8 cellular contexts compared by ENCODE assay signal in genomic region chr7:76626989-76627642, GRCh38. TPM values are rescaled to one million over a fixed set of nuclear protein-coding genes. Genes with fewer than 3 reads are reported as not detected.
DNase-seq lines count a peak whose midpoint lies in the region; ATAC-seq, FAIRE-seq and TF ChIP-seq lines count a peak whose summit lies in the region.
"Not testable (repeated sequence)": the region's sequence is repeated elsewhere in the genome, so short reads cannot be mapped to it uniquely, and the experiment has no call there.

TSS of gene POMZP3 (minus strand) at chr7:76627279. CDS start at chr7:76626064, 1,215 bp downstream.

- H2BK12ac ChIP-seq in H1 (ENCODE audit: low read depth, low read length): not testable (repeated sequence)

- not testable (repeated sequence) for H3K79me2 ChIP-seq in OCI-LY1 (ENCODE audit: insufficient read depth, low read length); H1 (ENCODE audit: control insufficient read depth in 1 of 2, insufficient read depth in 2 of 2, low read length in 2 of 2)

- not testable (repeated sequence) for H3K14ac ChIP-seq in H1 (ENCODE audit: insufficient read length)

- peak within 1 kb of the TSS; percentile 85; the same call in 1 of the 2 replicates for H4K8ac ChIP-seq in H1 (ENCODE audit: extremely low read depth, insufficient read depth, low read length)

- H3K23me2 ChIP-seq in H1 (ENCODE audit: low read depth, low read length): not testable (repeated sequence)

- not testable (repeated sequence) for FAIRE-seq in H1 (lab: Jason Lieb, UNC)

- peaks cover 0 to 10% (median 5%) of the 10 kb centered on the region in 11 experiments; a peak in 9 of 22 replicates for H3K36me3 ChIP-seq in BLaER1 treated with 17β-estradiol and CSF1 and Interleukin-3, amounts not matched to agents 10 nM and 100 nM
- not testable (repeated sequence) for H3K36me3 ChIP-seq in OCI-LY1 (ENCODE audit: insufficient read depth, low read length); H1 (ENCODE audit: control insufficient read depth in 2 of 4, insufficient read depth in 4 of 4, low read length in 3 of 4)

- H3K23ac ChIP-seq in H1 (ENCODE audit: insufficient read length): not testable (repeated sequence)

- not testable (repeated sequence) for TF ChIP-seq CTCF in OCI-LY1 (IDR thresholded peaks at IDR 0.05; ENCODE audit: low read length); H1 (IDR thresholded peaks at IDR 0.05; ENCODE audit: control extremely low read depth in 1 of 3, insufficient read depth in 1 of 3, low read depth in 1 of 3, low read length in 3 of 3); lower leg skin (IDR thresholded peaks at IDR 0.05)

- not testable (repeated sequence) for H2BK15ac ChIP-seq in H1 (ENCODE audit: low read length)

- H3K9me2 ChIP-seq in OCI-LY1 (ENCODE audit: low read depth, low read length): not testable (repeated sequence)

- H3K4ac ChIP-seq in H1 (replicated peaks; ENCODE audit: insufficient read length, low read depth, low read length): not testable (repeated sequence)

- H2BK120ac ChIP-seq in H1 (replicated peaks; ENCODE audit: low read depth, low read length): not testable (repeated sequence)

- POLR2A ChIA-PET in H1 (lab: Charles Lee; ENCODE audit: partially characterized antibody): interaction anchor here (0.7 kb wide), 1 partner anchor 1585 kb away, joined by 3 read pairs; no protein-coding TSS in a partner anchor

- not testable (repeated sequence) for H3F3A ChIP-seq in OCI-LY1 (ENCODE audit: insufficient read depth, low read length)

- CTCF ChIA-PET in H1 (lab: Charles Lee; ENCODE audit: partially characterized antibody): not testable (repeated sequence)

- not testable (repeated sequence) for H2AFZ ChIP-seq in OCI-LY1 (ENCODE audit: low read length); H1 (ENCODE audit: low read length)

- H3K4me3 ChIP-seq in BLaER1 treated with 17β-estradiol and CSF1 and Interleukin-3, amounts not matched to agents 10 nM and 100 nM: peak within 1 kb of the TSS; percentile 56 to 74 (median 65)
- peak within 1 kb of the TSS; percentile 69 for H3K4me3 ChIP-seq in OCI-LY1 (ENCODE audit: low read depth, low read length, poor library complexity, severe bottlenecking)
- H3K4me3 ChIP-seq in H1 (ENCODE audit: extremely low read depth in 1 of 4, insufficient read depth in 2 of 4, low read depth in 3 of 4, low read length in 4 of 4): peak within 1 kb of the TSS; percentile 49 to 84 (median 61)
- peak within 1 kb of the TSS; percentile 50 for H3K4me3 ChIP-seq in lower leg skin (ENCODE audit: low read depth, poor library complexity, severe bottlenecking)

- TF ChIP-seq POLR2A in H1 (IDR thresholded peaks at IDR 0.05; ENCODE audit: control extremely low read depth in 1 of 2, low read depth in 2 of 2, low read length in 2 of 2): peak in 1 of 2 experiments; percentile 67; a peak in 1 of 3 replicates
- TF ChIP-seq POLR2A in lower leg skin (IDR thresholded peaks at IDR 0.05): not testable (repeated sequence)

- intact Hi-C loops in lower leg skin (cut with DNase I; ENCODE audit: low total_unique reads): not testable (repeated sequence)

- not testable (repeated sequence) for H2AK5ac ChIP-seq in H1 (ENCODE audit: low read depth, low read length)

- H3K79me1 ChIP-seq in H1 (ENCODE audit: low read depth, low read length): not testable (repeated sequence)

- not testable (repeated sequence) for H3K56ac ChIP-seq in H1 (replicated peaks; ENCODE audit: insufficient read length, low read depth, low read length)

- WGBS in H1 (ENCODE audit: extremely low coverage in 1 of 2, insufficient coverage in 1 of 2, insufficient read length in 1 of 2, insufficient replicate concordance in 2 of 2, low coverage in 1 of 2, low lambda C conversion rate in 2 of 2, missing lambda C conversion rate in 1 of 2), 2 experiments: no CpG with 5 or more reads among the region's 78 CpGs
- 0% methylated on average over 4 of the region's 78 CpGs; no CpG with 5 or more reads in 1 of the 2 donors for WGBS in lower leg skin, 2 donors

- not testable (repeated sequence) for H2BK20ac ChIP-seq in H1 (ENCODE audit: low read length)

- peak within 1 kb of the TSS; percentile 56 to 70 (median 66) for H3K4me2 ChIP-seq in BLaER1 treated with 17β-estradiol and CSF1 and Interleukin-3, amounts not matched to agents 10 nM and 100 nM
- peak within 1 kb of the TSS; percentile 70 for H3K4me2 ChIP-seq in OCI-LY1 (ENCODE audit: low read length)
- peak within 1 kb of the TSS; percentile 56 to 65 for H3K4me2 ChIP-seq in H1 (ENCODE audit: insufficient read depth in 1 of 2, low read depth in 2 of 2, low read length in 2 of 2)

- DNase-seq in activated T-cell treated with anti-CD3 and anti-CD28 coated beads for 48 hours (ENCODE audit: low read depth) (peak; percentile 25), H1 (ENCODE audit: low read depth in 1 of 2, low spot score in 2 of 2) (peak in 1 of 2 experiments; percentile 78)
- DNase-seq in lower leg skin (ENCODE audit: low spot score in 2 of 2): not testable (repeated sequence)
- DNase-seq in stimulated activated CD4-positive, alpha-beta T cell treated with anti-CD3 and anti-CD28 coated beads, Interleukin-12 subunit alpha, Interleukin-12 subunit beta, amount 100 ng/mL, for 4 hours: peak; percentile 22

- not testable (repeated sequence) for H3K18ac ChIP-seq in H1 (ENCODE audit: extremely low read depth, low read length)

- ATAC-seq in GM19395 (IDR thresholded peaks at IDR 0.05; ENCODE audit: unreplicated experiment): peak; percentile 90
- ATAC-seq in HG03108 (IDR thresholded peaks at IDR 0.05; ENCODE audit: unreplicated experiment): peak; percentile 70

- TF ChIP-seq EP300 in H1 (IDR thresholded peaks at IDR 0.05; ENCODE audit: borderline replicate concordance in 1 of 2, low read depth in 2 of 2, low read length in 2 of 2): not testable (repeated sequence)

- not testable (repeated sequence) for H3K27me3 ChIP-seq in BLaER1 treated with 17β-estradiol and CSF1 and Interleukin-3, amounts not matched to agents 10 nM and 100 nM; OCI-LY1 (ENCODE audit: insufficient read depth, low read length); H1 (replicated peaks in 1 of 4; ENCODE audit: control insufficient read depth in 3 of 4, extremely low read depth in 1 of 4, insufficient read depth in 3 of 4, low read length in 3 of 4)

- TF ChIP-seq RAD21 in H1 (IDR thresholded peaks at IDR 0.05 in 1 of 2, conservative IDR thresholded peaks at IDR 0.05 in 1 of 2; ENCODE audit: low read depth in 2 of 2, low read length in 2 of 2): not testable (repeated sequence)

- not testable (repeated sequence) for H4K20me1 ChIP-seq in BLaER1 treated with 17β-estradiol and CSF1 and Interleukin-3, amounts not matched to agents 10 nM and 100 nM; OCI-LY1 (ENCODE audit: insufficient read depth, low read length); H1 (replicated peaks in 1 of 2; ENCODE audit: control insufficient read depth in 1 of 2, insufficient read depth in 2 of 2, low read length in 2 of 2)

- not testable (repeated sequence) for H4K5ac ChIP-seq in H1 (ENCODE audit: insufficient read length, low read depth, low read length)

- H4K91ac ChIP-seq in H1 (replicated peaks; ENCODE audit: insufficient read length, low read length): not testable (repeated sequence)

- not testable (repeated sequence) for H3K9me3 ChIP-seq in BLaER1 treated with 17β-estradiol and CSF1 and Interleukin-3, amounts not matched to agents 10 nM and 100 nM (replicated peaks in 1 of 11); OCI-LY1 (ENCODE audit: low read length); H1 (ENCODE audit: insufficient read depth in 2 of 2, low read depth in 1 of 2, low read length in 1 of 2)

- H2BK5ac ChIP-seq in H1 (ENCODE audit: low read depth, low read length): not testable (repeated sequence)

- H3K27ac ChIP-seq in BLaER1 treated with 17β-estradiol and CSF1 and Interleukin-3, amounts not matched to agents 10 nM and 100 nM: peak within 1 kb of the TSS; percentile 73 to 83 (median 79); a peak in 21 of 22 replicates
- H3K27ac ChIP-seq in OCI-LY1 (ENCODE audit: low read depth, low read length, poor library complexity, severe bottlenecking); H1 (ENCODE audit: low read depth, low read length): not testable (repeated sequence)

- peak within 1 kb of the TSS; percentile 75 to 87 (median 83) for H3K9ac ChIP-seq in BLaER1 treated with 17β-estradiol and CSF1 and Interleukin-3, amounts not matched to agents 10 nM and 100 nM
- H3K9ac ChIP-seq in OCI-LY1 (ENCODE audit: low read length) (peak within 1 kb of the TSS; percentile 78), H1 (replicated peaks in 1 of 4; ENCODE audit: extremely low read depth in 1 of 4, low read depth in 3 of 4, low read length in 3 of 4) (peak within 1 kb of the TSS; percentile 43 to 92 (median 66))

- H3K4me1 ChIP-seq in BLaER1 treated with 17β-estradiol and CSF1 and Interleukin-3, amounts not matched to agents 10 nM and 100 nM; OCI-LY1 (ENCODE audit: insufficient read depth, low read length, severe bottlenecking); H1 (replicated peaks in 1 of 4; ENCODE audit: control insufficient read depth in 3 of 4, insufficient read depth in 4 of 4, low read length in 3 of 4): not testable (repeated sequence)

TF ChIP-seq in H1, 55 proteins besides CTCF, POLR2A, EP300 and RAD21:
- TF ChIP-seq TAF1 (IDR thresholded peaks at IDR 0.05; ENCODE audit: low read depth, low read length) (peak; percentile 46; the same call in 1 of the 2 replicates), CREB1 (IDR thresholded peaks at IDR 0.05) (peak; percentile 83), KDM4A (IDR thresholded peaks at IDR 0.05; ENCODE audit: low read depth, low read length, severe bottlenecking) (peak; percentile 24)

RNA-seq across cellular contexts. Expression of gene POMZP3, which starts in this region (rescaled TPM):
- total RNA-seq in H1 (2021; fragmentation: NEBNext Ultra II Directional; extraction: Animal tissue kit (Norgen Biotek cat#: 25700)): 6.2 and 9.0 TPM in 2 replicates
- polyA plus RNA-seq in H1 (2011; rRNA removed): 3.2 and 5.4 TPM in 2 replicates
- 3.0 TPM for polyA plus RNA-seq in H1 (2011; cell fraction: cytosol; rRNA removed)
- 5.5 TPM for polyA plus RNA-seq in H1 (2011; cell fraction: nucleus; rRNA removed)
- polyA plus RNA-seq in H1 (2012, experiment 1 of 2): 5.3 to 7.6 TPM (median 6.2 TPM) in 4 replicates
- 4.3 TPM for polyA plus RNA-seq in H1 (2012, experiment 2 of 2)
- polyA plus RNA-seq in H1 (2013, experiment 1 of 2): 4.4 TPM
- polyA plus RNA-seq in H1 (2013, experiment 2 of 2): 4.4 TPM
- polyA minus RNA-seq in H1 (2011; rRNA and poly(A)+ RNA removed): 3.2 and 5.5 TPM in 2 replicates
- 5.4 TPM for polyA minus RNA-seq in H1 (2011; cell fraction: cytosol; rRNA and poly(A)+ RNA removed)
- 13.5 TPM for polyA minus RNA-seq in H1 (2011; cell fraction: nucleus; rRNA and poly(A)+ RNA removed)
- 1 to 10 TPM; 2.1 to 6.6 (median 6.0) TPM for total RNA-seq in lower leg skin
